24 cellular contexts compared by ENCODE assay signal in the genomic region with DNA sequence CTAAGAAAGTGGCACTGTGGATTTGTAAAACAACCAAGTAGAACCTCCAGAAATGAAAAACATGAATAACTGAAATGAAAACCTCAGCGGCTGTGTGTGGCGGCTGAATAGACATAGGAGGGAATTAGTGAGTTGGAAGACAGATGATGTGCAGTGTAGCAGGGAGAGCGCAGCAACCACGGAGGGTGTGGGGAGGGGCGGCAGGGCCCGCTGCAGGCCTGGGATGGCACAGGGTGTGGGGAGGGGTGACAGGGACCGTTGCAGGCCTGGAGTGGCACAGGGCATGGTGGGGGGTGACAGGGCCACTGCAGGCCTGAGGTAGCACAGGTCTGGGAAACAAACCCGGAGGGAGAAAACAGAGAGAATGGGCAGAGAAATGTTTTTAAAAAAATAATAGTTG. TPM values are rescaled to one million over a fixed set of nuclear protein-coding genes. Genes with fewer than 3 reads are reported as not detected.
DNase-seq lines count a peak whose midpoint lies in the region; ATAC-seq, FAIRE-seq and TF ChIP-seq lines count a peak whose summit lies in the region.
"Had no signal": no experiment of that assay in that cellular context is flagged by ENCODE, and none has a peak within 500 bp of the region (broad histone marks: within the 10 kb centered on the region; RNA-seq: fewer than 3 reads in every experiment).

No MANE protein-coding gene starts in this region.

- no peaks in the 10 kb centered on the region for H4K20me1 ChIP-seq in SK-N-SH (ENCODE audit: insufficient read depth)
- H4K20me1 ChIP-seq in BLaER1 treated with 17β-estradiol and CSF1 and Interleukin-3, amounts not matched to agents 10 nM and 100 nM = peaks cover 0 to 4% (median 0%) of the 10 kb centered on the region in 11 experiments; a peak in 3 of 22 replicates

- FAIRE-seq in pancreas (lab: Jason Lieb, UNC) = no peak
- FAIRE-seq: frontal cortex had no signal

- POLR2A ChIA-PET in SK-N-SH (lab: Yijun Ruan, JAX) = interaction anchor here (0.9 to 12.0 kb wide), 3 partner anchors 34 to 119 kb away, joined by 3 to 91 read pairs (median 4); no protein-coding TSS in a partner anchor

- H3K27me3 ChIP-seq in SK-N-SH (ENCODE audit: insufficient read depth) = no peaks in the 10 kb centered on the region
- H3K27me3 ChIP-seq in BLaER1 treated with 17β-estradiol and CSF1 and Interleukin-3, amounts not matched to agents 10 nM and 100 nM = 0 out of 22 replicates have a peak, but pooled peaks cover 0 to 6% (median 0%) of the 10 kb centered on the region in 11 experiments
- H3K27me3 ChIP-seq in pancreas = no peaks in the 10 kb centered on the region
- H3K27me3 ChIP-seq: cardiac muscle cell, SJCRH30 had no signal

- H3K36me3 Mint-ChIP-seq in brain = no peaks in the 10 kb centered on the region
- H3K36me3 Mint-ChIP-seq in activated T-cell treated with anti-CD3 and anti-CD28 coated beads, Interleukin-2, amount 50 U/mL, for 72 hours (ENCODE audit: insufficient read depth in 2 of 2) = no peaks in the 10 kb centered on the region

- no peak; a peak in 1 of 4 replicates for TF ChIP-seq EP300 in SK-N-SH (IDR thresholded peaks at IDR 0.05; ENCODE audit: borderline replicate concordance in 1 of 2, low read depth in 1 of 2, low read length in 1 of 2)

- H3K4me1 ChIP-seq in SK-N-SH (ENCODE audit: control insufficient read depth in 1 of 2, insufficient read depth in 2 of 2, low read depth in 1 of 2, low read length in 1 of 2) = peaks cover 0 to 55% of the 10 kb centered on the region in 2 experiments; a peak in 1 of 4 replicates
- H3K4me1 ChIP-seq in BLaER1 treated with 17β-estradiol and CSF1 and Interleukin-3, amounts not matched to agents 10 nM and 100 nM = peaks cover 52 to 75% (median 70%) of the 10 kb centered on the region in 10 experiments
- peaks cover 36 to 45% (median 41%) of the 10 kb centered on the region in 3 donors for H3K4me1 ChIP-seq in pancreas

- H3K9me2 ChIP-seq in SK-N-SH = no peaks in the 10 kb centered on the region

- peaks cover 36% of the 10 kb centered on the region for H3K4me1 Mint-ChIP-seq in brain
- H3K4me1 Mint-ChIP-seq in activated T-cell treated with anti-CD3 and anti-CD28 coated beads, Interleukin-2, amount 50 U/mL, for 72 hours (ENCODE audit: low read depth) = no peaks in the 10 kb centered on the region
- H3K4me1 Mint-ChIP-seq: B cell had no signal

- no peak overlapping the region for H3K9ac ChIP-seq in SK-N-SH
- peak overlapping the region in 7 of 11 experiments; percentile 3 to 79 (median 53); a peak in 8 of 22 replicates for H3K9ac ChIP-seq in BLaER1 treated with 17β-estradiol and CSF1 and Interleukin-3, amounts not matched to agents 10 nM and 100 nM
- H3K9ac ChIP-seq: GM23248 had no signal

- H3K4me2 ChIP-seq in SK-N-SH = no peak overlapping the region
- H3K4me2 ChIP-seq in BLaER1 treated with 17β-estradiol and CSF1 and Interleukin-3, amounts not matched to agents 10 nM and 100 nM = peak overlapping the region; percentile 77 to 99 (median 94); a peak in 21 of 22 replicates

- CTCF ChIA-PET in SK-N-SH (lab: Yijun Ruan, JAX) = interaction anchor here (1.2 to 11.4 kb wide), 4 partner anchors 95 to 152 kb away, joined by 3 to 82 read pairs (median 4); no protein-coding TSS in a partner anchor

- no peaks in the 10 kb centered on the region for H3K79me2 ChIP-seq in SK-N-SH (ENCODE audit: insufficient read depth)

- peak overlapping the region; percentile 13 to 75 (median 54) for H3K27ac Mint-ChIP-seq in brain
- H3K27ac Mint-ChIP-seq in activated T-cell treated with anti-CD3 and anti-CD28 coated beads, Interleukin-2, amount 50 U/mL, for 72 hours = no peak overlapping the region
- H3K27ac Mint-ChIP-seq: B cell; stimulated activated naive CD8-positive, alpha-beta T cell treated with anti-CD3 and anti-CD28 coated beads, Interleukin-15, Interleukin-2, amounts not matched to agents 100 ng/mL and 50 ng/mL, for 24 hours had no signal

- TF ChIP-seq CTCF in SK-N-SH (IDR thresholded peaks at IDR 0.05) (no peak), brain (conservative IDR thresholded peaks at IDR 0.05) (no peak), pancreas (IDR thresholded peaks at IDR 0.05) (no peak)

- H3K27ac ChIP-seq in SK-N-SH (ENCODE audit: low read depth in 2 of 2, low read length in 1 of 2) = peak overlapping the region in 1 of 2 experiments; percentile 73; a peak in 2 of 4 replicates
- peak overlapping the region in 5 of 11 experiments; percentile 85 to 94 (median 86); a peak in 9 of 22 replicates for H3K27ac ChIP-seq in BLaER1 treated with 17β-estradiol and CSF1 and Interleukin-3, amounts not matched to agents 10 nM and 100 nM
- peak overlapping the region in 2 of 4 donors; percentile 17 to 88 for H3K27ac ChIP-seq in pancreas
- H3K27ac ChIP-seq: cardiac muscle cell, GM23248, SJCRH30 had no signal

- 76% methylated on average over 8 of the region's 8 CpGs for WGBS in SK-N-SH (ENCODE audit: low lambda C conversion rate)
- 80 to 81% methylated on average over 8 of the region's 8 CpGs for WGBS in pancreas, 2 donors

- H3K4me3 Mint-ChIP-seq in brain = no peak overlapping the region
- no peak overlapping the region for H3K4me3 Mint-ChIP-seq in activated T-cell treated with anti-CD3 and anti-CD28 coated beads, Interleukin-2, amount 50 U/mL, for 72 hours
- H3K4me3 Mint-ChIP-seq: B cell; stimulated activated naive CD8-positive, alpha-beta T cell treated with anti-CD3 and anti-CD28 coated beads, Interleukin-15, Interleukin-2, amounts not matched to agents 100 ng/mL and 50 ng/mL, for 24 hours had no signal

- intact Hi-C loops in pancreas (cut with DNase I) = loop anchor here in 1 of 3 donors (10.0 kb wide), 1 partner anchor 91 kb away; no protein-coding TSS in a partner anchor

- H3K36me3 ChIP-seq in SK-N-SH (replicated peaks in 1 of 2; ENCODE audit: control insufficient read depth in 1 of 2, insufficient read depth in 2 of 2, low read length in 1 of 2) (no peaks in the 10 kb centered on the region), pancreas (no peaks in the 10 kb centered on the region)
- no peaks in the 10 kb centered on the region for H3K36me3 ChIP-seq in BLaER1 treated with 17β-estradiol and CSF1 and Interleukin-3, amounts not matched to agents 10 nM and 100 nM
- H3K36me3 ChIP-seq: cardiac muscle cell, SJCRH30 had no signal

- TF ChIP-seq RAD21 in SK-N-SH (IDR thresholded peaks at IDR 0.05; ENCODE audit: low read length) = 0 out of 2 replicates have a peak, but pooled peaks have one; percentile 9

- ATAC-seq in SK-N-SH treated with all-trans-retinoic acid at 6 μM for 48 hours (no peak), pancreas (no peak)
- no peak for ATAC-seq in activated T-cell treated with anti-CD3 and anti-CD28 coated beads, Interleukin-2, amount 50 U/mL, for 72 hours (replicated peaks in 1 of 2)
- ATAC-seq: activated CD4-positive, CD25-positive, alpha-beta regulatory T cell treated with anti-CD3 and anti-CD28 coated beads, Interleukin-2, amount 50 U/mL, for 24 hours; left lobe of liver had no signal

- no peaks in the 10 kb centered on the region for H3F3A ChIP-seq in SK-N-SH (replicated peaks; ENCODE audit: insufficient read depth)

- no peaks in the 10 kb centered on the region for H3K27me3 Mint-ChIP-seq in brain
- no peaks in the 10 kb centered on the region for H3K27me3 Mint-ChIP-seq in activated T-cell treated with anti-CD3 and anti-CD28 coated beads, Interleukin-2, amount 50 U/mL, for 72 hours (ENCODE audit: low read depth)
- H3K27me3 Mint-ChIP-seq: B cell; stimulated activated naive CD8-positive, alpha-beta T cell treated with anti-CD3 and anti-CD28 coated beads, Interleukin-15, Interleukin-2, amounts not matched to agents 100 ng/mL and 50 ng/mL, for 24 hours had no signal

- H3K4me3 ChIP-seq in SK-N-SH (ENCODE audit: low read depth in 2 of 2, low read length in 1 of 2) (no peak overlapping the region), pancreas (no peak overlapping the region)
- H3K4me3 ChIP-seq in BLaER1 treated with 17β-estradiol and CSF1 and Interleukin-3, amounts not matched to agents 10 nM and 100 nM = peak overlapping the region in 1 of 10 experiments; percentile 7; a peak in 1 of 20 replicates
- H3K4me3 ChIP-seq: cardiac muscle cell, GM23248, SJCRH30 had no signal

- H3K9me3 ChIP-seq in SK-N-SH = no peaks in the 10 kb centered on the region
- no peaks in the 10 kb centered on the region for H3K9me3 ChIP-seq in BLaER1 treated with 17β-estradiol and CSF1 and Interleukin-3, amounts not matched to agents 10 nM and 100 nM (replicated peaks in 1 of 11)
- H3K9me3 ChIP-seq in pancreas = no peaks in the 10 kb centered on the region
- H3K9me3 ChIP-seq: SJCRH30 had no signal

- peaks cover 0 to 2% (median 0%) of the 10 kb centered on the region in 5 experiments for H3K9me3 Mint-ChIP-seq in brain
- H3K9me3 Mint-ChIP-seq in activated T-cell treated with anti-CD3 and anti-CD28 coated beads, Interleukin-2, amount 50 U/mL, for 72 hours = no peaks in the 10 kb centered on the region
- H3K9me3 Mint-ChIP-seq: stimulated activated naive CD8-positive, alpha-beta T cell treated with anti-CD3 and anti-CD28 coated beads, Interleukin-15, Interleukin-2, amounts not matched to agents 100 ng/mL and 50 ng/mL, for 24 hours had no signal

- H2AFZ ChIP-seq in SK-N-SH (ENCODE audit: low read depth) = no peak overlapping the region
- H2AFZ ChIP-seq: GM23248 had no signal

- DNase-seq in SK-N-SH = peak; percentile 73
- DNase-seq in pancreas = peak in 4 of 6 donors; percentile 12 to 48 (median 35)
- no peak for DNase-seq in HuH-7 (ENCODE audit: low spot score)
- no peak for DNase-seq in activated CD4-positive, CD25-positive, alpha-beta regulatory T cell treated with anti-CD3 and anti-CD28 coated beads, Interleukin-2, amount 50 U/mL, for 72 hours
- DNase-seq in activated T-cell treated with anti-CD3 and anti-CD28 coated beads, Interleukin-2, amount 50 U/mL, for 72 hours = no peak
- DNase-seq: activated effector memory CD4-positive, alpha-beta T cell treated with Interleukin-2 at 50 U/mL for 16 hours; Calu3; EL; erythroblast; GM23248; Karpas-422; NCI-H1105; T-helper 9 cell; trophoblast cell had no signal

TF ChIP-seq in SK-N-SH, 30 proteins besides CTCF, POLR2A, EP300 and RAD21 (continues in another document):
- no peak for TF ChIP-seq EZH2phosphoT487 (IDR thresholded peaks at IDR 0.05; ENCODE audit: borderline replicate concordance, low read depth)

RNA-seq across cellular contexts. Expression of a gene that starts 51.1 kb away (rescaled TPM):
- polyA plus RNA-seq in SK-N-SH (2012; rRNA removed) (4.2 and 4.4 TPM in 2 replicates), brain (ENCODE audit: insufficient read depth, low read depth, low replicate concordance) (19.3 TPM), pancreas (10 to 100 TPM; 20.5 to 32.2 TPM)
- 1.9 and 4.4 TPM in 2 replicates for polyA plus RNA-seq in SK-N-SH (2012; cell fraction: cytosol; rRNA removed)
- 23.8 and 41.4 TPM in 2 replicates for polyA plus RNA-seq in SK-N-SH (2012; cell fraction: nucleus; rRNA removed)
- 10 to 100 TPM in 4 of 6 donors, 1 to 10 TPM in 2; 9.1 to 18.2 (median 13.2) TPM for total RNA-seq in pancreas
- 1 to 10 TPM; 2.6 to 2.8 TPM for total RNA-seq in activated T-cell treated with anti-CD3 and anti-CD28 coated beads, Interleukin-2, amount 50 U/mL, for 72 hours
- total RNA-seq: B cell, cardiac muscle cell had no signal
- polyA plus RNA-seq: cardiac muscle cell had no signal

Comparison
In these comparisons a context has a peak if more than half of its experiments do, and no peak if none do; other contexts are left out.
1. DNase-seq: peak in SK-N-SH (single experiment) and pancreas (4 of 6); none in HuH-7 (single experiment), activated CD4-positive, CD25-positive, alpha-beta regulatory T cell treated with anti-CD3 and anti-CD28 coated beads, Interleukin-2, amount 50 U/mL, for 72 hours (single experiment) and activated T-cell treated with anti-CD3 and anti-CD28 coated beads, Interleukin-2, amount 50 U/mL, for 72 hours (0 of 2).